1 cellular context compared by ENCODE assay signal in the genomic region with DNA sequence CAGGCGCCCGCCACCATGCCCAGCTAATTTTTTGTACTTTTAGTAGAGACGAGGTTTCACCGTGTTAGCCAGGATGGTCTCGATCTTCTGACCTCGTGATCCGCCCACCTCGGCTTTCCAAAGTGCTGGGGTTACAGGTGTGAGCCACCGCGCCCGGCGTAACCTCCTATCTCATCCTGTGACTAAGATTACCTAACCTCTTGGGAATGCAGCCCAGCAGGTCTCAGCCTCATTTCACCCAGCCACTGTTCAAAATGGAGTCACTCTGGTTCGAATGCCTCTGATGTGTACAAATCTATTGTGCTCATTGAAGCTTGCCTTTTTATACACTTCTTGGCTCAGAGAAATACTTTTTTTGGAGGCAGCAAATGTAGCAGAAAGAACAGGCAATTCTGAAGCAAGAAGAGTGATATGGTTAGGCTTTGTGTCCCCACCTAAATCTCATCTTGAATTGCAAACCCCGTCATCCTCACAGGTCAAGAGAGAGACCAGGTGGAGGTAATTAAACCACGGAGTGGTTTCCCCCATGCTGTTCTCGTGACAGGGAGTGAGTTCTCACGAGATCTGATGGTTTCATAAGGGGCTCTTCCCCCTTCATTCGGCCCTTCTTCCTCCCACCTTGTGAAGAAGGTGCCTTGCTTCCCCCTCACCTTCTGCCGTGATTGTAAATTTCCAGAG.
TF ChIP-seq lines count a peak whose summit lies in the region.

No MANE protein-coding gene starts in this region.

TF ChIP-seq in HCT116, 20 proteins besides CTCF, POLR2A, EP300 and RAD21 (continued from another document):
- 0 out of 2 replicates have a peak, but pooled peaks have one; percentile 47 for TF ChIP-seq POLR2AphosphoS5 (IDR thresholded peaks at IDR 0.05; ENCODE audit: low read depth, low read length)
